ENCODE assay signal across 8 cellular contexts in genomic region chr17:59620518-59621259, GRCh38. TPM values are rescaled to one million over a fixed set of nuclear protein-coding genes. Genes with fewer than 3 reads are reported as not detected.
A peak's percentile ranks its signal among the peaks of the same experiment; 100 is the strongest.
DNase-seq lines count a peak whose midpoint lies in the region; ATAC-seq and TF ChIP-seq lines count a peak whose summit lies in the region.

No MANE protein-coding gene starts in this region.

- peaks cover 68% of the 10 kb centered on the region for H3K4me1 Mint-ChIP-seq in brain

- H3K27me3 ChIP-seq in MG63: no peaks in the 10 kb centered on the region

- H3K27ac Mint-ChIP-seq in brain: peak overlapping the region; percentile 98 to 100 (median 100)

- H3K4me3 Mint-ChIP-seq in brain: peak overlapping the region; percentile 93 to 98 (median 95)

- DNase-seq in EL (peak; percentile 56), MG63 (peak; percentile 59), UCSD-AML1 (lab: John Stamatoyannopoulos, UW; ENCODE audit: unreplicated experiment) (peak; percentile 38), iris pigment epithelial cell (ENCODE audit: low read depth) (peak; percentile 27)
- DNase-seq in stimulated activated CD4-positive, alpha-beta T cell treated with anti-CD3 and anti-CD28 coated beads, Interleukin-12 subunit alpha, Interleukin-12 subunit beta, amount 100 ng/mL, for 4 hours: peak; percentile 45

- ATAC-seq in HG02678 (IDR thresholded peaks at IDR 0.05; ENCODE audit: unreplicated experiment): no peak
- ATAC-seq in GM21529 (IDR thresholded peaks at IDR 0.05; ENCODE audit: unreplicated experiment): no peak

- peaks cover 23% of the 10 kb centered on the region for H3K27me3 Mint-ChIP-seq in brain

- H3K9me3 Mint-ChIP-seq in brain: peaks cover 0 to 3% (median 0%) of the 10 kb centered on the region in 5 experiments

- TF ChIP-seq CTCF in brain (conservative IDR thresholded peaks at IDR 0.05): no peak

- peaks cover 34% of the 10 kb centered on the region for H3K36me3 ChIP-seq in MG63

- peak overlapping the region; percentile 98 for H3K4me3 ChIP-seq in MG63

- H3K9me3 ChIP-seq in MG63: no peaks in the 10 kb centered on the region

- H3K36me3 Mint-ChIP-seq in brain: peaks cover 13% of the 10 kb centered on the region

RNA-seq across cellular contexts. Expression of gene CLTC, which starts 1.0 kb away (rescaled TPM):
- 235 and 287 TPM in 2 replicates for total RNA-seq in MG63 (2014; rRNA removed; shearing (Covaris generic); ENCODE audit: low replicate concordance)
- 135 TPM for polyA plus RNA-seq in brain (ENCODE audit: insufficient read depth, low read depth, low replicate concordance)

RNA-seq across cellular contexts. Expression of gene DHX40, which starts 55.3 kb away (rescaled TPM):
- 45.1 and 131 TPM in 2 replicates for total RNA-seq in MG63 (2014; rRNA removed; shearing (Covaris generic); ENCODE audit: low replicate concordance)
- 51.8 TPM for polyA plus RNA-seq in brain (ENCODE audit: insufficient read depth, low read depth, low replicate concordance)
